ENCODE assay signal across 9 cellular contexts in the genomic region with DNA sequence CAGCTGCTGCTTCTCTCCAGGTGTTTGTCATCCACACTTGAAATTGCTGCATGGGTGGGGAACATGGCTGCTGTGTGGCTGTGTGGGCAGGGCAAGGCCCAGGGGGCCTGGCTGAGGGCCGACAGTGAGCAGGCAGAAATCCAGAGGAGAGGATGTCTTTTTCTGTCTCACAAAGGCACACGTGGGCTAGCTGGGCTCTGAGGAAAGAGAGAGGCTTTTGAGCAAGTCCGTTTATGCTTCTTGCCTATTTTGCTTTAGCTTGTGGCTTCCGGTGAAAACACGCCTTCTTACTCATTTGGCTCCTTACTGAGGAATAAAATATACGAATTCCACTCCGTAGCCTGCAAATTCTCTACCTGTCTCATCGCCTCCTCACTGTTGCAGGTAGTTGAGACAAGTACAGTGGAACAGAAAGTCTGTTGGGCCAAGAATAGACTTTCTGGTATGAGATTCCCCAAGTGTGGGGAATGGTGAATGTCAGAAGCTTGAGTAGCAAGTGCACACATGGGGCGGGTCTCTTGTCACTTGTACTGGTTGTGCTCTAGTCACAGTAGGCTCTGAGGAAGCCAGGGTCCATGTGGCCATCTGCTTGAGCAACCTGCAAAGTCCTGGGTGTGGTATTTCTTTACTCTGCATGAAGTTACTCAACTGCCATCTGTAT. TPM values are rescaled to one million over a fixed set of nuclear protein-coding genes. Genes with fewer than 3 reads are reported as not detected.
DNase-seq lines count a peak whose midpoint lies in the region; ATAC-seq and TF ChIP-seq lines count a peak whose summit lies in the region.
"Had no signal": no experiment of that assay in that cellular context is flagged by ENCODE, and none has a peak within 500 bp of the region (broad histone marks: within the 10 kb centered on the region; RNA-seq: fewer than 3 reads in every experiment).

No MANE protein-coding gene starts in this region.

- DNase-seq in GM23248: peak; percentile 19
- DNase-seq in RWPE1 (ENCODE audit: low spot score): no peak
- peak; percentile 21 for DNase-seq in occipital lobe (lab: John Stamatoyannopoulos, UW)
- no peak for DNase-seq in H7
- no peak for DNase-seq in HAP-1 (ENCODE audit: low spot score in 2 of 2)
- no peak for DNase-seq in NAMALWA (ENCODE audit: low spot score)
- DNase-seq: dermis blood vessel endothelial cell had no signal

- WGBS in GM23248 (ENCODE audit: low coverage in 1 of 2, low lambda C conversion rate in 2 of 2, missing lambda C conversion rate in 2 of 2), 2 experiments: 83 to 87% methylated on average over 9 of the region's 9 CpGs

- ATAC-seq in GM21360 (IDR thresholded peaks at IDR 0.05; ENCODE audit: unreplicated experiment): no peak

- no peaks in the 10 kb centered on the region for H3K9me3 ChIP-seq in GM23248 (ENCODE audit: low read depth)
- no peaks in the 10 kb centered on the region for H3K9me3 ChIP-seq in HAP-1

- no peaks in the 10 kb centered on the region for H4K20me1 ChIP-seq in GM23248 (ENCODE audit: insufficient read depth)

- no peak overlapping the region for H2AFZ ChIP-seq in GM23248

- H3K9ac ChIP-seq in GM23248: no peak overlapping the region

- peaks cover 12% of the 10 kb centered on the region for H3K79me2 ChIP-seq in GM23248 (ENCODE audit: insufficient read depth)

- H3K27me3 ChIP-seq in GM23248 (replicated peaks; ENCODE audit: insufficient read depth) (no peaks in the 10 kb centered on the region), H7 (ENCODE audit: control insufficient read depth, insufficient read depth, low read length) (no peaks in the 10 kb centered on the region), HAP-1 (ENCODE audit: low read depth) (no peaks in the 10 kb centered on the region)

- no peak overlapping the region for H3K27ac ChIP-seq in GM23248
- H3K27ac ChIP-seq in RWPE1: peak overlapping the region; percentile 78
- peak overlapping the region; percentile 41 for H3K27ac ChIP-seq in cingulate gyrus (ENCODE audit: low read depth, low read length)

- CTCF ChIA-PET in RWPE1 (lab: Yijun Ruan, JAX): no interaction called here

- H3K9me2 ChIP-seq in GM23248 (ENCODE audit: insufficient read depth): no peaks in the 10 kb centered on the region

- no peaks in the 10 kb centered on the region for H3K36me3 ChIP-seq in GM23248 (ENCODE audit: low read depth)
- H3K36me3 ChIP-seq in H7 (replicated peaks; ENCODE audit: control insufficient read depth, insufficient read depth, low read length): no peaks in the 10 kb centered on the region
- no peaks in the 10 kb centered on the region for H3K36me3 ChIP-seq in HAP-1 (replicated peaks)

- no peak overlapping the region for H3K4me3 ChIP-seq in GM23248
- no peak overlapping the region for H3K4me3 ChIP-seq in H7 (ENCODE audit: insufficient read depth, low read depth, low read length)
- H3K4me3 ChIP-seq in HAP-1: no peak overlapping the region

- peaks cover 31% of the 10 kb centered on the region for H3K4me1 ChIP-seq in GM23248 (ENCODE audit: insufficient read depth)
- H3K4me1 ChIP-seq in HAP-1: peaks cover 3% of the 10 kb centered on the region

- POLR2A ChIA-PET in RWPE1 (lab: Yijun Ruan, JAX; ENCODE audit: low non-redundant PET): no interaction called here

- peaks cover 31% of the 10 kb centered on the region for H3F3A ChIP-seq in GM23248 (ENCODE audit: insufficient read depth)

- no peak for TF ChIP-seq CTCF in RWPE1 (conservative IDR thresholded peaks at IDR 0.05; ENCODE audit: low read depth)

- no peak overlapping the region for H3K4me2 ChIP-seq in GM23248 (ENCODE audit: unreplicated experiment)

- in situ Hi-C loops in GM23248 (cut with MboI): no loop called here
- in situ Hi-C loops in HAP-1 (cut with MboI; ENCODE audit: low sequenced_read_pairs): no loop called here

RNA-seq across cellular contexts. Expression of gene WRNIP1, which starts 28.4 kb away (rescaled TPM):
- total RNA-seq in GM23248 (2014; rRNA removed; shearing (Covaris generic)): 63.1 and 64.9 TPM in 2 replicates
- 16.8 and 17.0 TPM in 2 replicates for polyA plus RNA-seq in GM23248 (2016; fragmentation: Nextera tagmentation; extraction: Ambion mirVana)
- total RNA-seq in occipital lobe: 48.7 TPM
- total RNA-seq in H7 (2014; rRNA removed; shearing (Covaris generic)): 50.5 and 56.1 TPM in 2 replicates

RNA-seq across cellular contexts. Expression of gene MYLK4, which starts 42.9 kb away (rescaled TPM):
- 0.43 and 0.51 TPM in 2 replicates for total RNA-seq in GM23248 (2014; rRNA removed; shearing (Covaris generic))
- polyA plus RNA-seq in GM23248 (2016; fragmentation: Nextera tagmentation; extraction: Ambion mirVana): 0.20 and 0.24 TPM in 2 replicates
- total RNA-seq in occipital lobe: 0.47 TPM
- 0.03 and 0.07 TPM in 2 replicates for total RNA-seq in H7 (2014; rRNA removed; shearing (Covaris generic))

RNA-seq across cellular contexts. Expression of gene SERPINB1, which starts 48.0 kb away (rescaled TPM):
- 13.8 and 28.3 TPM in 2 replicates for total RNA-seq in GM23248 (2014; rRNA removed; shearing (Covaris generic))
- polyA plus RNA-seq in GM23248 (2016; fragmentation: Nextera tagmentation; extraction: Ambion mirVana): 32.5 and 32.8 TPM in 2 replicates
- total RNA-seq in occipital lobe: 2.3 TPM
- 13.6 and 14.1 TPM in 2 replicates for total RNA-seq in H7 (2014; rRNA removed; shearing (Covaris generic))

Comparison
In these comparisons a context has a peak if more than half of its experiments do, and no peak if none do; other contexts are left out.
1. DNase-seq: peak in GM23248 (single experiment) and occipital lobe (single experiment); none in RWPE1 (single experiment), H7 (single experiment), HAP-1 (0 of 2) and NAMALWA (single experiment).